In genomic region chr11:118938491-118939411, GRCh38 we compare ENCODE assay signal across 14 cellular contexts. TPM values are rescaled to one million over a fixed set of nuclear protein-coding genes. Genes with fewer than 3 reads are reported as not detected.
DNase-seq lines count a peak whose midpoint lies in the region; ATAC-seq and TF ChIP-seq lines count a peak whose summit lies in the region.
"Had no signal": no experiment of that assay in that cellular context is flagged by ENCODE, and none has a peak within 500 bp of the region (broad histone marks: within the 10 kb centered on the region; RNA-seq: fewer than 3 reads in every experiment).

No MANE protein-coding gene starts in this region.

- H3K9me3 ChIP-seq in left lung: no peaks in the 10 kb centered on the region
- H3K9me3 ChIP-seq: HAP-1 had no signal

- H3K4me3 ChIP-seq in astrocyte of the cerebellum (ENCODE audit: low read depth, low read length) (no peak overlapping the region), left lung (no peak overlapping the region)
- H3K4me3 ChIP-seq: HAP-1 had no signal

- H3K4me1 ChIP-seq in left lung: peaks cover 0 to 10% of the 10 kb centered on the region in 2 donors
- H3K4me1 ChIP-seq: HAP-1 had no signal

- TF ChIP-seq CTCF in astrocyte of the cerebellum (IDR thresholded peaks at IDR 0.05; ENCODE audit: low read depth, low read length, missing control alignments) (no peak), left lung (IDR thresholded peaks at IDR 0.05) (no peak)

- intact Hi-C loops in left lung (cut with DNase I): no loop called here

- no peaks in the 10 kb centered on the region for H3K36me3 ChIP-seq in left lung
- H3K36me3 ChIP-seq: HAP-1 had no signal

- no peaks in the 10 kb centered on the region for H3K27me3 ChIP-seq in left lung

- in situ Hi-C loops in astrocyte of the cerebellum (cut with HindIII; ENCODE audit: low sequenced_read_pairs): no loop called here

- DNase-seq in AG20443 (ENCODE audit: low spot score) (peak; percentile 57), HK-2 (ENCODE audit: unreplicated experiment) (peak; percentile 86), astrocyte of the cerebellum (ENCODE audit: low read depth) (peak; percentile 88), left lung (peak; percentile 74 to 81), NCI-H2029 (lab: John Stamatoyannopoulos, UW) (no peak), germinal center (ENCODE audit: low spot score) (no peak)
- DNase-seq in effector CD4-positive, alpha-beta T cell: no peak
- DNase-seq: DMS 273 treated with DMSO at 0.1 percent for 48 hours; naive B cell; stimulated activated CD4-positive, alpha-beta T cell treated with anti-CD3 and anti-CD28 coated beads, Interleukin-1b, Interleukin-23, amount 100 ng/mL, for 48 hours had no signal

- ATAC-seq in left lung (peak; percentile 88), HG02610 (IDR thresholded peaks at IDR 0.05; ENCODE audit: unreplicated experiment) (no peak)

- H3K27ac ChIP-seq in left lung: no peak overlapping the region

RNA-seq across cellular contexts. Expression of gene BCL9L, which starts 13.0 kb away (rescaled TPM):
- 10 to 100 TPM; 79.4 to 88.9 TPM for total RNA-seq in left lung

RNA-seq across cellular contexts. Expression of gene UPK2, which starts 17.3 kb away (rescaled TPM):
- not detected for total RNA-seq in left lung
- total RNA-seq: SK-MEL-5 had no signal

RNA-seq across cellular contexts. Expression of gene FOXR1, which starts 32.8 kb away (rescaled TPM):
- total RNA-seq in left lung: not detected
- total RNA-seq: chondrocyte, SK-MEL-5 had no signal

RNA-seq across cellular contexts. Expression of gene CXCR5, which starts 55.1 kb away (rescaled TPM):
- total RNA-seq in left lung: under 1 TPM in 1 of 2 donors, not detected in 1; 0.10 TPM
- total RNA-seq: SK-MEL-5 had no signal

RNA-seq across cellular contexts. Expression of gene CENATAC, which starts 59.2 kb away (rescaled TPM):
- total RNA-seq in left lung: 10 to 100 TPM; 34.5 to 53.0 TPM

Comparison
In these comparisons a context has a peak if more than half of its experiments do, and no peak if none do; other contexts are left out.
1. DNase-seq: peak in AG20443 (single experiment), HK-2 (single experiment), astrocyte of the cerebellum (single experiment) and left lung (2 of 2); none in effector CD4-positive, alpha-beta T cell (single experiment), NCI-H2029 (single experiment) and germinal center (single experiment).